In the genomic region with DNA sequence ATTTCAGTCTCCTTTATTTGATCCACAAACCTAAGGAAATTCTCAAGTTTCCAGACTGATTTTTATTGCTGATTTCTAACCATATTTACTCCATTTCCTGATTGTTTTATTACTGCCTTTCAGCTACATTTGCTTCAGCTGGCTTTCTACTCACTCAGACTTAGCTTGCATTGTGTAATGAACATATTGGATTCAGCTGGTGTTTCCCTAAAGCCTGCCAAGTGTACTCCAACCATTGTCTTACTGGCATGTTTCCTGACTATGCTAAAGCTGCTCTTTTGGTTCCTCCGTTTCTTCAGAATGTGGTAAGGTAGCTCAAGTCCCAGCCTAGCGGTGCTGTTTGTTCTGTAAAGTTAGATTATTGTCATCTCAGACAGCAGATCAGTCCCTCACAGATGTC, we compare ENCODE assay signal across 26 cellular contexts. TPM values are rescaled to one million over a fixed set of nuclear protein-coding genes. Genes with fewer than 3 reads are reported as not detected.
DNase-seq lines count a peak whose midpoint lies in the region; ATAC-seq, FAIRE-seq and TF ChIP-seq lines count a peak whose summit lies in the region.
"Had no signal": no experiment of that assay in that cellular context is flagged by ENCODE, and none has a peak within 500 bp of the region (broad histone marks: within the 10 kb centered on the region; RNA-seq: fewer than 3 reads in every experiment).

No MANE protein-coding gene starts in this region.

- peak; percentile 56 for FAIRE-seq in A549 (lab: Jason Lieb, UNC)
- FAIRE-seq: GM18507, urothelium cell line had no signal

- 0% methylated on average over 2 of the region's 2 CpGs for WGBS in A549 (ENCODE audit: missing lambda C conversion rate)

- DNase-seq in A549 (ENCODE audit: low read depth in 1 of 2, low spot score in 1 of 2) (no peak), GM04504 (ENCODE audit: low read depth) (peak; percentile 37), colonic mucosa (peak; percentile 24), mucosa of descending colon (peak in 1 of 3 donors; percentile 26)
- DNase-seq: activated B cell treated with CpG ODN at 0.5 μM for 24 hours; activated CD4-positive, alpha-beta memory T cell treated with anti-CD3 and anti-CD28 coated beads, Interleukin-2, amount 10 ng/mL, durations not matched to agents 7 days and 5 days; activated naive CD4-positive, alpha-beta T cell treated with Interleukin-2 at 50 U/mL for 16 hours; activated T-cell treated with anti-CD3 and anti-CD28 coated beads, Interleukin-2, amount 50 U/mL, for 1 hour; aorta; CD8-positive, alpha-beta T cell; DND-41; kidney; mesenchymal stem cell; nephron progenitor cell; psoas muscle; T-helper 9 cell had no signal

- H3K9me3 ChIP-seq in A549 (no peaks in the 10 kb centered on the region), colonic mucosa (no peaks in the 10 kb centered on the region), mucosa of descending colon (no peaks in the 10 kb centered on the region)

- intact Hi-C loops in colonic mucosa (cut with DNase I) (no loop called here), mucosa of descending colon (cut with DNase I, micrococcal nuclease) (no loop called here)

- H3K27me3 ChIP-seq in colonic mucosa = no peaks in the 10 kb centered on the region

- H3K36me3 ChIP-seq in colonic mucosa (no peaks in the 10 kb centered on the region), mucosa of descending colon (ENCODE audit: low read depth) (no peaks in the 10 kb centered on the region)

- TF ChIP-seq POLR2A in A549 (IDR thresholded peaks at IDR 0.05; ENCODE audit: low read length) = no peak

- ATAC-seq in A549 = no peak
- peak; percentile 92 for ATAC-seq in mucosa of descending colon
- ATAC-seq in GM19395 (IDR thresholded peaks at IDR 0.05; ENCODE audit: unreplicated experiment) = no peak
- no peak for ATAC-seq in HG03442 (IDR thresholded peaks at IDR 0.05; ENCODE audit: unreplicated experiment)
- no peak for ATAC-seq in HG02852 (IDR thresholded peaks at IDR 0.05; ENCODE audit: unreplicated experiment)
- no peak for ATAC-seq in GM21717 (IDR thresholded peaks at IDR 0.05; ENCODE audit: unreplicated experiment)
- ATAC-seq: CD8-positive, alpha-beta T cell; Panc1; psoas muscle had no signal

- CTCF ChIA-PET in A549 (lab: Yijun Ruan, JAX) = no interaction called here

- POLR2A ChIA-PET in A549 (lab: Yijun Ruan, JAX) = no interaction called here

- TF ChIP-seq RAD21 in A549 (conservative IDR thresholded peaks at IDR 0.05 in 1 of 2, IDR thresholded peaks at IDR 0.05 in 1 of 2) = no peak

- no peak overlapping the region for H3K27ac ChIP-seq in A549
- peak overlapping the region; percentile 60 for H3K27ac ChIP-seq in colonic mucosa
- H3K27ac ChIP-seq: coronary artery, psoas muscle, SK-N-MC had no signal

- TF ChIP-seq CTCF in A549 (IDR thresholded peaks at IDR 0.05) (no peak), colonic mucosa (IDR thresholded peaks at IDR 0.05) (no peak), mucosa of descending colon (IDR thresholded peaks at IDR 0.05) (no peak)

- H3K4me1 ChIP-seq in A549 (no peaks in the 10 kb centered on the region), colonic mucosa (no peaks in the 10 kb centered on the region), mucosa of descending colon (ENCODE audit: low read depth) (peaks cover 5% of the 10 kb centered on the region)
- H3K4me1 ChIP-seq: psoas muscle had no signal

- no peak overlapping the region for H3K4me2 ChIP-seq in A549

- no peak for TF ChIP-seq EP300 in A549 (IDR thresholded peaks at IDR 0.05)

- peak overlapping the region in 1 of 2 donors; percentile 30 for H3K9ac ChIP-seq in colonic mucosa (ENCODE audit: low read depth in 2 of 2, low read length in 2 of 2)

- H3K4me3 ChIP-seq in A549 (no peak overlapping the region), colonic mucosa (no peak overlapping the region), mucosa of descending colon (no peak overlapping the region)
- H3K4me3 ChIP-seq: coronary artery, psoas muscle, SK-N-MC had no signal

TF ChIP-seq in A549, 52 proteins besides CTCF, POLR2A, EP300 and RAD21:
- TF ChIP-seq, protein P1, sequence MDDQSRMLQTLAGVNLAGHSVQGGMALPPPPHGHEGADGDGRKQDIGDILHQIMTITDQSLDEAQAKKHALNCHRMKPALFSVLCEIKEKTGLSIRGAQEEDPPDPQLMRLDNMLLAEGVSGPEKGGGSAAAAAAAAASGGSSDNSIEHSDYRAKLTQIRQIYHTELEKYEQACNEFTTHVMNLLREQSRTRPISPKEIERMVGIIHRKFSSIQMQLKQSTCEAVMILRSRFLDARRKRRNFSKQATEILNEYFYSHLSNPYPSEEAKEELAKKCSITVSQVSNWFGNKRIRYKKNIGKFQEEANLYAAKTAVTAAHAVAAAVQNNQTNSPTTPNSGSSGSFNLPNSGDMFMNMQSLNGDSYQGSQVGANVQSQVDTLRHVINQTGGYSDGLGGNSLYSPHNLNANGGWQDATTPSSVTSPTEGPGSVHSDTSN (IDR thresholded peaks at IDR 0.05) = no peak
- TF ChIP-seq EHF (CRISPR knock-in tag; IDR thresholded peaks at IDR 0.05) (no peak), RARB (CRISPR knock-in tag; IDR thresholded peaks at IDR 0.05) (no peak), CBX8 (IDR thresholded peaks at IDR 0.05) (no peak), NPAS2 (CRISPR knock-in tag; IDR thresholded peaks at IDR 0.05; ENCODE audit: borderline replicate concordance) (no peak), POLR2AphosphoS2 (conservative IDR thresholded peaks at IDR 0.05; ENCODE audit: low read length) (no peak), TFCP2L1 (CRISPR knock-in tag; IDR thresholded peaks at IDR 0.05) (no peak), CBX2 (IDR thresholded peaks at IDR 0.05; ENCODE audit: borderline replicate concordance, low read depth) (no peak), TP53 (CRISPR knock-in tag; IDR thresholded peaks at IDR 0.05) (no peak), NR3C1 (IDR thresholded peaks at IDR 0.05) (no peak), ESRRA (IDR thresholded peaks at IDR 0.05; ENCODE audit: borderline replicate concordance, low read length) (no peak), PHF8 (IDR thresholded peaks at IDR 0.05; ENCODE audit: borderline replicate concordance, low read depth) (no peak), RFX5 (IDR thresholded peaks at IDR 0.05) (no peak), EHMT2 (IDR thresholded peaks at IDR 0.05; ENCODE audit: low read depth) (no peak), HOXB5 (CRISPR knock-in tag; IDR thresholded peaks at IDR 0.05) (no peak), MAZ (IDR thresholded peaks at IDR 0.05; ENCODE audit: borderline replicate concordance, low read depth, low read length) (no peak), NFE2L2 (conservative IDR thresholded peaks at IDR 0.05; ENCODE audit: low read length) (no peak)

RNA-seq across cellular contexts. Expression of a gene that starts 53.2 kb away (rescaled TPM):
- polyA plus RNA-seq in A549 (2011; rRNA removed) (not detected in 2 replicates), A549 (2017; fragmentation: RNase III; extraction: RNeasy Plus Mini Kit Qiagen cat#74134 plus additional on column Dnase treatment) (not detected in 3 replicates)
- not detected in 2 replicates for polyA plus RNA-seq in A549 (2012; cell fraction: cytosol; rRNA removed)
- not detected in 2 replicates for polyA plus RNA-seq in A549 (2012; cell fraction: nucleus; rRNA removed)
- polyA minus RNA-seq in A549 (2011; rRNA and poly(A)+ RNA removed) = not detected in 2 replicates
- total RNA-seq in colonic mucosa (under 1 TPM; 0.35 to 0.49 TPM), mucosa of descending colon (1 to 10 TPM in 2 of 3 donors, under 1 TPM in 1; 0.57 to 3.2 (median 1.5) TPM)
- total RNA-seq: activated B cell treated with CpG ODN at 0.5 μM for 24 hours; activated CD4-positive, alpha-beta memory T cell treated with anti-CD3 and anti-CD28 coated beads, Interleukin-2, amount 10 ng/mL, durations not matched to agents 7 days and 5 days; aorta; CD8-positive, alpha-beta T cell; HT1080; kidney; psoas muscle had no signal
- polyA plus RNA-seq: aorta, psoas muscle had no signal

Comparison
In these comparisons a context has a peak if more than half of its experiments do, and no peak if none do; other contexts are left out.
1. DNase-seq: peak in GM04504 (single experiment) and colonic mucosa (single experiment); none in A549 (0 of 2).